Comparison of ENCODE assay signal across 9 cellular contexts in genomic region chr7:105439174-105439893, GRCh38. TPM values are rescaled to one million over a fixed set of nuclear protein-coding genes. Genes with fewer than 3 reads are reported as not detected.
DNase-seq lines count a peak whose midpoint lies in the region; ATAC-seq and TF ChIP-seq lines count a peak whose summit lies in the region.
"Had no signal": no experiment of that assay in that cellular context is flagged by ENCODE, and none has a peak within 500 bp of the region (broad histone marks: within the 10 kb centered on the region; RNA-seq: fewer than 3 reads in every experiment).

No MANE protein-coding gene starts in this region.

- ATAC-seq in HG03135 (IDR thresholded peaks at IDR 0.05; ENCODE audit: unreplicated experiment), result no peak
- ATAC-seq in left lobe of liver, result no peak
- ATAC-seq in HG03342 (IDR thresholded peaks at IDR 0.05; ENCODE audit: unreplicated experiment), result no peak

- no peaks in the 10 kb centered on the region for H3K27me3 ChIP-seq in breast epithelium

- no peaks in the 10 kb centered on the region for H3K4me1 ChIP-seq in breast epithelium

- intact Hi-C loops in breast epithelium (cut with DNase I; ENCODE audit: low total_unique reads), result no loop called here

- no peaks in the 10 kb centered on the region for H3K36me3 ChIP-seq in breast epithelium

- peak overlapping the region; percentile 70 to 81 for H3K27ac ChIP-seq in breast epithelium

- DNase-seq in DMS114 treated with DMSO at 0.1 percent for 48 hours (lab: John Stamatoyannopoulos, UW; ENCODE audit: unreplicated experiment) (peak; percentile 9), NCI-H1092 treated with DMSO at 0.1 percent for 48 hours (lab: John Stamatoyannopoulos, UW) (peak; percentile 80), breast epithelium (ENCODE audit: low spot score in 2 of 2) (peak in 1 of 2 donors; percentile 43), myocyte (ENCODE audit: low read depth) (peak; percentile 60), left lobe of liver (ENCODE audit: low spot score) (no peak), T-helper 2 cell (no peak)
- DNase-seq: stimulated activated naive CD4-positive, alpha-beta T cell treated with Interleukin-2 at 50 U/mL for 16 hours had no signal

- H3K9me3 ChIP-seq in breast epithelium, result no peaks in the 10 kb centered on the region

- TF ChIP-seq CTCF in breast epithelium (IDR thresholded peaks at IDR 0.05), result peak in 1 of 3 donors; percentile 9

- TF ChIP-seq POLR2A in breast epithelium (IDR thresholded peaks at IDR 0.05), result no peak

- no peak overlapping the region for H3K4me3 ChIP-seq in breast epithelium

RNA-seq across cellular contexts. Expression of gene SRPK2, which starts 50.6 kb away (rescaled TPM):
- total RNA-seq in breast epithelium (10 to 100 TPM; 44.6 to 68.2 (median 60.6) TPM), myocyte (69.8 and 71.4 TPM in 2 replicates), left lobe of liver (15.5 TPM)
- 44.8 TPM for polyA plus RNA-seq in myocyte (2012)

Comparison
In these comparisons a context has a peak if more than half of its experiments do, and no peak if none do; other contexts are left out.
1. DNase-seq: peak in DMS114 treated with DMSO at 0.1 percent for 48 hours (single experiment), NCI-H1092 treated with DMSO at 0.1 percent for 48 hours (single experiment) and myocyte (single experiment); none in left lobe of liver (single experiment) and T-helper 2 cell (0 of 5).